ENCODE assay signal across 1 cellular context in genomic region chr11:67606477-67607295, GRCh38.
TF ChIP-seq lines count a peak whose summit lies in the region.

Gene NDUFV1 (plus strand): TSS chr11:67606936. CDS start chr11:67607005, 69 bp downstream.

TF ChIP-seq in HepG2, 621 proteins besides CTCF, POLR2A, EP300 and RAD21 (continued from another document and continues in another):
- TF ChIP-seq, protein P1, sequence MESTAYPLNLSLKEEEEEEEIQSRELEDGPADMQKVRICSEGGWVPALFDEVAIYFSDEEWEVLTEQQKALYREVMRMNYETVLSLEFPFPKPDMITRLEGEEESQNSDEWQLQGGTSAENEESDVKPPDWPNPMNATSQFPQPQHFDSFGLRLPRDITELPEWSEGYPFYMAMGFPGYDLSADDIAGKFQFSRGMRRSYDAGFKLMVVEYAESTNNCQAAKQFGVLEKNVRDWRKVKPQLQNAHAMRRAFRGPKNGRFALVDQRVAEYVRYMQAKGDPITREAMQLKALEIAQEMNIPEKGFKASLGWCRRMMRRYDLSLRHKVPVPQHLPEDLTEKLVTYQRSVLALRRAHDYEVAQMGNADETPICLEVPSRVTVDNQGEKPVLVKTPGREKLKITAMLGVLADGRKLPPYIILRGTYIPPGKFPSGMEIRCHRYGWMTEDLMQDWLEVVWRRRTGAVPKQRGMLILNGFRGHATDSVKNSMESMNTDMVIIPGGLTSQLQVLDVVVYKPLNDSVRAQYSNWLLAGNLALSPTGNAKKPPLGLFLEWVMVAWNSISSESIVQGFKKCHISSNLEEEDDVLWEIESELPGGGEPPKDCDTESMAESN (CRISPR knock-in tag; conservative IDR thresholded peaks at IDR 0.05): peak; percentile 91
- TF ChIP-seq, protein P2, sequence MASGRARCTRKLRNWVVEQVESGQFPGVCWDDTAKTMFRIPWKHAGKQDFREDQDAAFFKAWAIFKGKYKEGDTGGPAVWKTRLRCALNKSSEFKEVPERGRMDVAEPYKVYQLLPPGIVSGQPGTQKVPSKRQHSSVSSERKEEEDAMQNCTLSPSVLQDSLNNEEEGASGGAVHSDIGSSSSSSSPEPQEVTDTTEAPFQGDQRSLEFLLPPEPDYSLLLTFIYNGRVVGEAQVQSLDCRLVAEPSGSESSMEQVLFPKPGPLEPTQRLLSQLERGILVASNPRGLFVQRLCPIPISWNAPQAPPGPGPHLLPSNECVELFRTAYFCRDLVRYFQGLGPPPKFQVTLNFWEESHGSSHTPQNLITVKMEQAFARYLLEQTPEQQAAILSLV (CRISPR knock-in tag; IDR thresholded peaks at IDR 0.05; ENCODE audit: borderline replicate concordance): peak; percentile 90; the same call in 1 of the 2 replicates
- TF ChIP-seq ZNF616 (CRISPR knock-in tag; IDR thresholded peaks at IDR 0.05; ENCODE audit: low read depth) (peak; percentile 71; the same call in 1 of the 2 replicates), KDM4B (CRISPR knock-in tag; IDR thresholded peaks at IDR 0.05) (peak; percentile 63; the same call in 1 of the 2 replicates), ZNF138 (CRISPR knock-in tag; IDR thresholded peaks at IDR 0.05; ENCODE audit: low read depth) (peak; percentile 69; the same call in 1 of the 2 replicates), SAFB2 (CRISPR knock-in tag; IDR thresholded peaks at IDR 0.05; ENCODE audit: borderline replicate concordance, low read depth) (no peak; the same call in 1 of the 2 replicates), ZNF350 (CRISPR knock-in tag; IDR thresholded peaks at IDR 0.05; ENCODE audit: borderline replicate concordance, low read depth) (peak; percentile 88), TGIF2 (CRISPR knock-in tag; IDR thresholded peaks at IDR 0.05) (peak; percentile 90; the same call in 1 of the 2 replicates), RXRA (CRISPR knock-in tag; IDR thresholded peaks at IDR 0.05) (peak; percentile 61), RORA (CRISPR knock-in tag; IDR thresholded peaks at IDR 0.05) (no peak), HNF4G (IDR thresholded peaks at IDR 0.05; ENCODE audit: borderline replicate concordance, low read depth, low read length) (no peak), HNF4G (CRISPR knock-in tag; IDR thresholded peaks at IDR 0.05; ENCODE audit: borderline replicate concordance, low read depth) (no peak), ZNF691 (CRISPR knock-in tag; IDR thresholded peaks at IDR 0.05; ENCODE audit: borderline replicate concordance, low read depth) (peak; percentile 81; the same call in 1 of the 2 replicates), KDM2A (CRISPR knock-in tag; IDR thresholded peaks at IDR 0.05; ENCODE audit: borderline replicate concordance, low read depth) (peak; percentile 91), KDM5A (IDR thresholded peaks at IDR 0.05; ENCODE audit: borderline replicate concordance, low read length) (peak; percentile 67), KLF15 (CRISPR knock-in tag; IDR thresholded peaks at IDR 0.05; ENCODE audit: borderline replicate concordance) (0 out of 2 replicates have a peak, but pooled peaks have one; percentile 45), ZSCAN9 (CRISPR knock-in tag; IDR thresholded peaks at IDR 0.05; ENCODE audit: borderline replicate concordance) (peak; percentile 27; the same call in 1 of the 2 replicates), FOXA3 (CRISPR knock-in tag; IDR thresholded peaks at IDR 0.05) (peak; percentile 64), ZNF773 (CRISPR knock-in tag; IDR thresholded peaks at IDR 0.05; ENCODE audit: borderline replicate concordance) (0 out of 2 replicates have a peak, but pooled peaks have one; percentile 71), ZNF674 (CRISPR knock-in tag; IDR thresholded peaks at IDR 0.05; ENCODE audit: low read depth) (0 out of 2 replicates have a peak, but pooled peaks have one; percentile 33), BORCS8-MEF2B (CRISPR knock-in tag; IDR thresholded peaks at IDR 0.05) (0 out of 2 replicates have a peak, but pooled peaks have one; percentile 68), ISL2 (CRISPR knock-in tag; IDR thresholded peaks at IDR 0.05) (peak; percentile 81), HOXD1 (CRISPR knock-in tag; IDR thresholded peaks at IDR 0.05) (peak; percentile 79; the same call in 1 of the 2 replicates), TAF15 (IDR thresholded peaks at IDR 0.05; ENCODE audit: low read depth, low read length, poor library complexity, severe bottlenecking) (peak; percentile 58), ZFP90 (CRISPR knock-in tag; IDR thresholded peaks at IDR 0.05; ENCODE audit: borderline replicate concordance) (peak; percentile 68; the same call in 1 of the 2 replicates), DPF2 (CRISPR knock-in tag; IDR thresholded peaks at IDR 0.05; ENCODE audit: borderline replicate concordance, low read depth) (peak; percentile 29; the same call in 1 of the 2 replicates), RXRB (CRISPR knock-in tag; IDR thresholded peaks at IDR 0.05; ENCODE audit: borderline replicate concordance) (peak; percentile 61; the same call in 1 of the 2 replicates), FOXM1 (CRISPR knock-in tag; IDR thresholded peaks at IDR 0.05) (no peak), ZBTB25 (CRISPR knock-in tag; IDR thresholded peaks at IDR 0.05) (peak; percentile 46; the same call in 1 of the 2 replicates), NFIC (IDR thresholded peaks at IDR 0.05; ENCODE audit: low read length) (no peak), THAP11 (CRISPR knock-in tag; IDR thresholded peaks at IDR 0.05) (peak; percentile 98), PTBP1 (IDR thresholded peaks at IDR 0.05; ENCODE audit: low read depth, low read length, poor library complexity, severe bottlenecking) (peak; percentile 39), ZNF557 (CRISPR knock-in tag; IDR thresholded peaks at IDR 0.05) (no peak), ZBTB21 (CRISPR knock-in tag; IDR thresholded peaks at IDR 0.05) (peak; percentile 85), MBD4 (IDR thresholded peaks at IDR 0.05; ENCODE audit: borderline replicate concordance, low read length) (no peak), GZF1 (CRISPR knock-in tag; IDR thresholded peaks at IDR 0.05) (no peak), TBX3 (IDR thresholded peaks at IDR 0.05; ENCODE audit: borderline replicate concordance) (peak; percentile 43; the same call in 1 of the 2 replicates), MAF1 (CRISPR knock-in tag; IDR thresholded peaks at IDR 0.05; ENCODE audit: borderline replicate concordance) (peak; percentile 84; the same call in 1 of the 2 replicates), ZSCAN31 (CRISPR knock-in tag; IDR thresholded peaks at IDR 0.05; ENCODE audit: low read depth) (peak; percentile 95), NFKB2 (CRISPR knock-in tag; IDR thresholded peaks at IDR 0.05; ENCODE audit: borderline replicate concordance) (0 out of 2 replicates have a peak, but pooled peaks have one; percentile 78), SP1 (IDR thresholded peaks at IDR 0.05) (no peak), SP1 (CRISPR knock-in tag; IDR thresholded peaks at IDR 0.05) (peak; percentile 86), NRL (CRISPR knock-in tag; IDR thresholded peaks at IDR 0.05; ENCODE audit: borderline replicate concordance) (0 out of 2 replicates have a peak, but pooled peaks have one; percentile 40), MYNN (CRISPR knock-in tag; IDR thresholded peaks at IDR 0.05; ENCODE audit: low read depth) (no peak), MTF1 (CRISPR knock-in tag; IDR thresholded peaks at IDR 0.05) (no peak), MYC (CRISPR knock-in tag; IDR thresholded peaks at IDR 0.05; ENCODE audit: borderline replicate concordance) (peak; percentile 85), YEATS2 (CRISPR knock-in tag; IDR thresholded peaks at IDR 0.05; ENCODE audit: borderline replicate concordance) (peak; percentile 94), ATF1 (CRISPR knock-in tag; IDR thresholded peaks at IDR 0.05) (peak; percentile 98), ZNF772 (CRISPR knock-in tag; IDR thresholded peaks at IDR 0.05) (peak; percentile 82)
- TF ChIP-seq, protein P3, sequence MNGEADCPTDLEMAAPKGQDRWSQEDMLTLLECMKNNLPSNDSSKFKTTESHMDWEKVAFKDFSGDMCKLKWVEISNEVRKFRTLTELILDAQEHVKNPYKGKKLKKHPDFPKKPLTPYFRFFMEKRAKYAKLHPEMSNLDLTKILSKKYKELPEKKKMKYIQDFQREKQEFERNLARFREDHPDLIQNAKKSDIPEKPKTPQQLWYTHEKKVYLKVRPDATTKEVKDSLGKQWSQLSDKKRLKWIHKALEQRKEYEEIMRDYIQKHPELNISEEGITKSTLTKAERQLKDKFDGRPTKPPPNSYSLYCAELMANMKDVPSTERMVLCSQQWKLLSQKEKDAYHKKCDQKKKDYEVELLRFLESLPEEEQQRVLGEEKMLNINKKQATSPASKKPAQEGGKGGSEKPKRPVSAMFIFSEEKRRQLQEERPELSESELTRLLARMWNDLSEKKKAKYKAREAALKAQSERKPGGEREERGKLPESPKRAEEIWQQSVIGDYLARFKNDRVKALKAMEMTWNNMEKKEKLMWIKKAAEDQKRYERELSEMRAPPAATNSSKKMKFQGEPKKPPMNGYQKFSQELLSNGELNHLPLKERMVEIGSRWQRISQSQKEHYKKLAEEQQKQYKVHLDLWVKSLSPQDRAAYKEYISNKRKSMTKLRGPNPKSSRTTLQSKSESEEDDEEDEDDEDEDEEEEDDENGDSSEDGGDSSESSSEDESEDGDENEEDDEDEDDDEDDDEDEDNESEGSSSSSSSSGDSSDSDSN (CRISPR knock-in tag; IDR thresholded peaks at IDR 0.05): peak; percentile 69
- TF ChIP-seq, protein P4, sequence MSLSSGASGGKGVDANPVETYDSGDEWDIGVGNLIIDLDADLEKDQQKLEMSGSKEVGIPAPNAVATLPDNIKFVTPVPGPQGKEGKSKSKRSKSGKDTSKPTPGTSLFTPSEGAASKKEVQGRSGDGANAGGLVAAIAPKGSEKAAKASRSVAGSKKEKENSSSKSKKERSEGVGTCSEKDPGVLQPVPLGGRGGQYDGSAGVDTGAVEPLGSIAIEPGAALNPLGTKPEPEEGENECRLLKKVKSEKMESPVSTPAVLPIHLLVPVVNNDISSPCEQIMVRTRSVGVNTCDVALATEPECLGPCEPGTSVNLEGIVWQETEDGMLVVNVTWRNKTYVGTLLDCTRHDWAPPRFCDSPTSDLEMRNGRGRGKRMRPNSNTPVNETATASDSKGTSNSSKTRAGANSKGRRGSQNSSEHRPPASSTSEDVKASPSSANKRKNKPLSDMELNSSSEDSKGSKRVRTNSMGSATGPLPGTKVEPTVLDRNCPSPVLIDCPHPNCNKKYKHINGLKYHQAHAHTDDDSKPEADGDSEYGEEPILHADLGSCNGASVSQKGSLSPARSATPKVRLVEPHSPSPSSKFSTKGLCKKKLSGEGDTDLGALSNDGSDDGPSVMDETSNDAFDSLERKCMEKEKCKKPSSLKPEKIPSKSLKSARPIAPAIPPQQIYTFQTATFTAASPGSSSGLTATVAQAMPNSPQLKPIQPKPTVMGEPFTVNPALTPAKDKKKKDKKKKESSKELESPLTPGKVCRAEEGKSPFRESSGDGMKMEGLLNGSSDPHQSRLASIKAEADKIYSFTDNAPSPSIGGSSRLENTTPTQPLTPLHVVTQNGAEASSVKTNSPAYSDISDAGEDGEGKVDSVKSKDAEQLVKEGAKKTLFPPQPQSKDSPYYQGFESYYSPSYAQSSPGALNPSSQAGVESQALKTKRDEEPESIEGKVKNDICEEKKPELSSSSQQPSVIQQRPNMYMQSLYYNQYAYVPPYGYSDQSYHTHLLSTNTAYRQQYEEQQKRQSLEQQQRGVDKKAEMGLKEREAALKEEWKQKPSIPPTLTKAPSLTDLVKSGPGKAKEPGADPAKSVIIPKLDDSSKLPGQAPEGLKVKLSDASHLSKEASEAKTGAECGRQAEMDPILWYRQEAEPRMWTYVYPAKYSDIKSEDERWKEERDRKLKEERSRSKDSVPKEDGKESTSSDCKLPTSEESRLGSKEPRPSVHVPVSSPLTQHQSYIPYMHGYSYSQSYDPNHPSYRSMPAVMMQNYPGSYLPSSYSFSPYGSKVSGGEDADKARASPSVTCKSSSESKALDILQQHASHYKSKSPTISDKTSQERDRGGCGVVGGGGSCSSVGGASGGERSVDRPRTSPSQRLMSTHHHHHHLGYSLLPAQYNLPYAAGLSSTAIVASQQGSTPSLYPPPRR (CRISPR knock-in tag; IDR thresholded peaks at IDR 0.05; ENCODE audit: borderline replicate concordance): peak; percentile 65; the same call in 1 of the 2 replicates
- TF ChIP-seq, protein P5, sequence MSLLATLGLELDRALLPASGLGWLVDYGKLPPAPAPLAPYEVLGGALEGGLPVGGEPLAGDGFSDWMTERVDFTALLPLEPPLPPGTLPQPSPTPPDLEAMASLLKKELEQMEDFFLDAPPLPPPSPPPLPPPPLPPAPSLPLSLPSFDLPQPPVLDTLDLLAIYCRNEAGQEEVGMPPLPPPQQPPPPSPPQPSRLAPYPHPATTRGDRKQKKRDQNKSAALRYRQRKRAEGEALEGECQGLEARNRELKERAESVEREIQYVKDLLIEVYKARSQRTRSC (CRISPR knock-in tag; IDR thresholded peaks at IDR 0.05; ENCODE audit: low read depth): no peak
- TF ChIP-seq, protein P6, sequence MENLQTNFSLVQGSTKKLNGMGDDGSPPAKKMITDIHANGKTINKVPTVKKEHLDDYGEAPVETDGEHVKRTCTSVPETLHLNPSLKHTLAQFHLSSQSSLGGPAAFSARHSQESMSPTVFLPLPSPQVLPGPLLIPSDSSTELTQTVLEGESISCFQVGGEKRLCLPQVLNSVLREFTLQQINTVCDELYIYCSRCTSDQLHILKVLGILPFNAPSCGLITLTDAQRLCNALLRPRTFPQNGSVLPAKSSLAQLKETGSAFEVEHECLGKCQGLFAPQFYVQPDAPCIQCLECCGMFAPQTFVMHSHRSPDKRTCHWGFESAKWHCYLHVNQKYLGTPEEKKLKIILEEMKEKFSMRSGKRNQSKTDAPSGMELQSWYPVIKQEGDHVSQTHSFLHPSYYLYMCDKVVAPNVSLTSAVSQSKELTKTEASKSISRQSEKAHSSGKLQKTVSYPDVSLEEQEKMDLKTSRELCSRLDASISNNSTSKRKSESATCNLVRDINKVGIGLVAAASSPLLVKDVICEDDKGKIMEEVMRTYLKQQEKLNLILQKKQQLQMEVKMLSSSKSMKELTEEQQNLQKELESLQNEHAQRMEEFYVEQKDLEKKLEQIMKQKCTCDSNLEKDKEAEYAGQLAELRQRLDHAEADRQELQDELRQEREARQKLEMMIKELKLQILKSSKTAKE (CRISPR knock-in tag; IDR thresholded peaks at IDR 0.05; ENCODE audit: borderline replicate concordance): no peak
